17 cellular contexts compared by ENCODE assay signal in genomic region chr15:27679203-27679602, GRCh38.
DNase-seq lines count a peak whose midpoint lies in the region; ATAC-seq, FAIRE-seq and TF ChIP-seq lines count a peak whose summit lies in the region.
"Had no signal": no experiment of that assay in that cellular context is flagged by ENCODE, and none has a peak within 500 bp of the region (broad histone marks: within the 10 kb centered on the region; RNA-seq: fewer than 3 reads in every experiment).

No MANE protein-coding gene starts in this region.

- H3K4me3 ChIP-seq in BLaER1 treated with 17β-estradiol and CSF1 and Interleukin-3, amounts not matched to agents 10 nM and 100 nM: no peak overlapping the region
- H3K4me3 ChIP-seq in astrocyte (ENCODE audit: insufficient read depth, low read depth, low read length) (no peak overlapping the region), iPS-18a (ENCODE audit: low read length) (peak overlapping the region; percentile 3), trophoblast cell (ENCODE audit: low read depth, low read length) (no peak overlapping the region)
- H3K4me3 ChIP-seq: PC-9, SJCRH30 had no signal

- H3K79me2 ChIP-seq in astrocyte (ENCODE audit: insufficient read depth, low read length) (no peaks in the 10 kb centered on the region), trophoblast cell (ENCODE audit: control insufficient read depth, insufficient read depth, low read length, poor library complexity) (no peaks in the 10 kb centered on the region)

- H3K4me2 ChIP-seq in BLaER1 treated with 17β-estradiol and CSF1 and Interleukin-3, amounts not matched to agents 10 nM and 100 nM: peak overlapping the region in 8 of 11 experiments; percentile 7 to 55 (median 40); a peak in 14 of 22 replicates
- H3K4me2 ChIP-seq in astrocyte (ENCODE audit: low read length): peak overlapping the region; percentile 74
- no peak overlapping the region for H3K4me2 ChIP-seq in trophoblast cell (ENCODE audit: low read length)
- H3K4me2 ChIP-seq: PC-9 had no signal

- no peak overlapping the region for H2BK12ac ChIP-seq in trophoblast cell (ENCODE audit: low read length)

- H3K79me1 ChIP-seq in trophoblast cell (ENCODE audit: low read length): peaks cover 5% of the 10 kb centered on the region

- ATAC-seq in GM18867 (IDR thresholded peaks at IDR 0.05; ENCODE audit: unreplicated experiment) (no peak), SK-N-SH treated with all-trans-retinoic acid at 6 μM for 48 hours (no peak), HG03097 (IDR thresholded peaks at IDR 0.05; ENCODE audit: low FRiP score, unreplicated experiment) (no peak)
- ATAC-seq: Right ventricle myocardium inferior had no signal

- no peak for FAIRE-seq in astrocyte (lab: Jason Lieb, UNC)
- FAIRE-seq: A204.1, H54, HTR-8/SVneo had no signal

- H4K91ac ChIP-seq in trophoblast cell (ENCODE audit: low read depth, low read length): peak overlapping the region; percentile 9

- no peak for TF ChIP-seq CTCF in astrocyte (IDR thresholded peaks at IDR 0.05; ENCODE audit: insufficient read depth, low read depth, low read length)

- no peak overlapping the region for H3K14ac ChIP-seq in trophoblast cell (ENCODE audit: low read length)

- DNase-seq in astrocyte (ENCODE audit: low read depth) (no peak), trophoblast cell (no peak)
- DNase-seq: CD4-positive, alpha-beta memory T cell; KBM-7; MV-4-11; NCI-H524 treated with DMSO at 0.1 percent for 48 hours; PC-9 had no signal

- H3K9me3 ChIP-seq in BLaER1 treated with 17β-estradiol and CSF1 and Interleukin-3, amounts not matched to agents 10 nM and 100 nM (replicated peaks in 1 of 11): no peaks in the 10 kb centered on the region
- H3K9me3 ChIP-seq in astrocyte (ENCODE audit: insufficient read depth, low read depth, low read length) (no peaks in the 10 kb centered on the region), iPS-18a (ENCODE audit: control insufficient read depth, low read depth, low read length) (no peaks in the 10 kb centered on the region), trophoblast cell (ENCODE audit: insufficient read depth, low read depth, low read length) (no peaks in the 10 kb centered on the region)
- H3K9me3 ChIP-seq: SJCRH30 had no signal

- H3K9me3 Mint-ChIP-seq in astrocyte (ENCODE audit: unreplicated experiment): peaks cover 3% of the 10 kb centered on the region

- H4K12ac ChIP-seq in trophoblast cell (ENCODE audit: low read depth, low read length): no peak overlapping the region

- peak overlapping the region; percentile 41 for H3K27ac Mint-ChIP-seq in astrocyte (ENCODE audit: unreplicated experiment)
- H3K27ac Mint-ChIP-seq: CD4-positive, alpha-beta memory T cell had no signal

- H4K8ac ChIP-seq in trophoblast cell (ENCODE audit: low read depth, low read length): no peak overlapping the region

- no peak overlapping the region for H2AFZ ChIP-seq in astrocyte (ENCODE audit: low read depth, low read length)
- no peak overlapping the region for H2AFZ ChIP-seq in trophoblast cell (ENCODE audit: insufficient read depth, low read length, poor library complexity)
- H2AFZ ChIP-seq: PC-9 had no signal

- no peak overlapping the region for H3K9ac ChIP-seq in BLaER1 treated with 17β-estradiol and CSF1 and Interleukin-3, amounts not matched to agents 10 nM and 100 nM
- H3K9ac ChIP-seq in astrocyte (ENCODE audit: low read length): no peak overlapping the region
- H3K9ac ChIP-seq in iPS-18a (ENCODE audit: low read length): no peak overlapping the region
- H3K9ac ChIP-seq in trophoblast cell (ENCODE audit: low read length): no peak overlapping the region

- H2AK5ac ChIP-seq in trophoblast cell (ENCODE audit: low read length): no peak overlapping the region

- H3K36me3 ChIP-seq in BLaER1 treated with 17β-estradiol and CSF1 and Interleukin-3, amounts not matched to agents 10 nM and 100 nM: no peaks in the 10 kb centered on the region
- no peaks in the 10 kb centered on the region for H3K36me3 ChIP-seq in astrocyte (ENCODE audit: insufficient read depth, low read length)
- H3K36me3 ChIP-seq in iPS-18a (ENCODE audit: control insufficient read depth, low read depth, low read length): no peaks in the 10 kb centered on the region
- H3K36me3 ChIP-seq in trophoblast cell (ENCODE audit: control insufficient read depth in 1 of 2, insufficient read depth in 2 of 2, low read length in 2 of 2): no peaks in the 10 kb centered on the region
- H3K36me3 ChIP-seq: SJCRH30 had no signal

- no peak overlapping the region for H3K4me3 Mint-ChIP-seq in astrocyte (ENCODE audit: unreplicated experiment)
- H3K4me3 Mint-ChIP-seq: CD4-positive, alpha-beta memory T cell had no signal

- WGBS in trophoblast cell (ENCODE audit: extremely low coverage, insufficient coverage, insufficient read length): no CpG with 5 or more reads among the region's 4 CpGs

- peaks cover 17% of the 10 kb centered on the region for H3K27me3 Mint-ChIP-seq in astrocyte (ENCODE audit: low read depth, unreplicated experiment)

- no peaks in the 10 kb centered on the region for H3K36me3 Mint-ChIP-seq in astrocyte (ENCODE audit: low read depth, unreplicated experiment)
- H3K36me3 Mint-ChIP-seq: CD4-positive, alpha-beta memory T cell had no signal

- H2BK120ac ChIP-seq in trophoblast cell (ENCODE audit: insufficient read depth, low read length, poor library complexity): no peak overlapping the region

- H4K20me1 ChIP-seq in BLaER1 treated with 17β-estradiol and CSF1 and Interleukin-3, amounts not matched to agents 10 nM and 100 nM: no peaks in the 10 kb centered on the region
- no peaks in the 10 kb centered on the region for H4K20me1 ChIP-seq in astrocyte (ENCODE audit: insufficient read depth, low read length)

- peaks cover 16% of the 10 kb centered on the region for H3K4me1 Mint-ChIP-seq in astrocyte (ENCODE audit: low read depth, unreplicated experiment)
- H3K4me1 Mint-ChIP-seq: CD4-positive, alpha-beta memory T cell had no signal

- no peak overlapping the region for H3K27ac ChIP-seq in BLaER1 treated with 17β-estradiol and CSF1 and Interleukin-3, amounts not matched to agents 10 nM and 100 nM
- H3K27ac ChIP-seq in astrocyte (ENCODE audit: low read depth, low read length) (no peak overlapping the region), iPS-18a (ENCODE audit: low read length) (no peak overlapping the region), trophoblast cell (ENCODE audit: low read depth, low read length) (no peak overlapping the region)
- H3K27ac ChIP-seq: PC-9, SJCRH30 had no signal

- no peak overlapping the region for H3K23ac ChIP-seq in trophoblast cell (ENCODE audit: low read length)

- no peak overlapping the region for H2BK5ac ChIP-seq in trophoblast cell (ENCODE audit: low read depth, low read length, poor library complexity)

- H3K4me1 ChIP-seq in BLaER1 treated with 17β-estradiol and CSF1 and Interleukin-3, amounts not matched to agents 10 nM and 100 nM: peaks cover 0 to 20% (median 17%) of the 10 kb centered on the region in 10 experiments; a peak in 13 of 20 replicates
- H3K4me1 ChIP-seq in astrocyte (ENCODE audit: insufficient read depth, low read length): peaks cover 9% of the 10 kb centered on the region
- peaks cover 25% of the 10 kb centered on the region for H3K4me1 ChIP-seq in iPS-18a (ENCODE audit: control insufficient read depth, low read depth, low read length)
- peaks cover 6 to 9% of the 10 kb centered on the region in 2 experiments for H3K4me1 ChIP-seq in trophoblast cell (ENCODE audit: control insufficient read depth in 1 of 2, insufficient read depth in 2 of 2, low read length in 2 of 2)
- H3K4me1 ChIP-seq: SJCRH30 had no signal

- H3K18ac ChIP-seq in trophoblast cell (ENCODE audit: low read length): no peak overlapping the region

- H3K27me3 ChIP-seq in BLaER1 treated with 17β-estradiol and CSF1 and Interleukin-3, amounts not matched to agents 10 nM and 100 nM: peaks cover 0 to 3% (median 0%) of the 10 kb centered on the region in 11 experiments; a peak in 2 of 22 replicates
- H3K27me3 ChIP-seq in astrocyte (ENCODE audit: insufficient read depth, low read length): no peaks in the 10 kb centered on the region
- peaks cover 33% of the 10 kb centered on the region for H3K27me3 ChIP-seq in iPS-18a (ENCODE audit: control insufficient read depth, insufficient read depth, low read length)
- H3K27me3 ChIP-seq in trophoblast cell (ENCODE audit: insufficient read depth, low read length): no peaks in the 10 kb centered on the region

- H3K4ac ChIP-seq in trophoblast cell (ENCODE audit: low read depth, low read length): no peak overlapping the region

TF ChIP-seq in SK-N-SH treated with all-trans-retinoic acid at 6 μM for 48 hours, 23 proteins besides CTCF, POLR2A, EP300 and RAD21 (continues in another document):
- TF ChIP-seq TOX (CRISPR knock-in tag; IDR thresholded peaks at IDR 0.05; ENCODE audit: borderline replicate concordance) (no peak), CREB5 (CRISPR knock-in tag; IDR thresholded peaks at IDR 0.05; ENCODE audit: low read depth) (no peak), PPARA (CRISPR knock-in tag; IDR thresholded peaks at IDR 0.05; ENCODE audit: borderline replicate concordance) (no peak), GLIS3 (CRISPR knock-in tag; IDR thresholded peaks at IDR 0.05) (no peak), ZFP3 (CRISPR knock-in tag; IDR thresholded peaks at IDR 0.05) (no peak), ZFP30 (CRISPR knock-in tag; IDR thresholded peaks at IDR 0.05) (no peak), CSRNP3 (CRISPR knock-in tag; IDR thresholded peaks at IDR 0.05) (no peak), SNAI2 (CRISPR knock-in tag; IDR thresholded peaks at IDR 0.05) (no peak)
